ENCODE assay signal across 19 cellular contexts in genomic region chrY:8764184-8764583, GRCh38.
DNase-seq lines count a peak whose midpoint lies in the region; ATAC-seq and TF ChIP-seq lines count a peak whose summit lies in the region.
"Had no signal": no experiment of that assay in that cellular context is flagged by ENCODE, and none has a peak within 500 bp of the region (broad histone marks: within the 10 kb centered on the region; RNA-seq: fewer than 3 reads in every experiment).

No MANE protein-coding gene starts in this region.

- no peaks in the 10 kb centered on the region for H3K36me3 Mint-ChIP-seq in progenitor cell of endocrine pancreas (ENCODE audit: insufficient read depth)
- no peaks in the 10 kb centered on the region for H3K36me3 Mint-ChIP-seq in activated CD4-positive, alpha-beta memory T cell treated with anti-CD3 and anti-CD28 coated beads for 36 hours
- H3K36me3 Mint-ChIP-seq: CD4-positive, alpha-beta memory T cell had no signal

- H3K4me1 Mint-ChIP-seq in progenitor cell of endocrine pancreas (ENCODE audit: low read depth), result no peaks in the 10 kb centered on the region
- H3K4me1 Mint-ChIP-seq in activated CD4-positive, alpha-beta memory T cell treated with anti-CD3 and anti-CD28 coated beads for 36 hours (ENCODE audit: low read depth), result no peaks in the 10 kb centered on the region
- H3K4me1 Mint-ChIP-seq: CD4-positive, alpha-beta memory T cell had no signal

- no peak for DNase-seq in Right ventricle myocardium superior
- no peak for DNase-seq in left ventricle myocardium inferior
- peak; percentile 32 for DNase-seq in cerebellum (ENCODE audit: low spot score)
- DNase-seq in progenitor cell of endocrine pancreas (ENCODE audit: low spot score, unreplicated experiment), result no peak
- no peak for DNase-seq in activated CD4-positive, alpha-beta memory T cell treated with anti-CD3 and anti-CD28 coated beads for 36 hours
- DNase-seq: 8988T; ACHN; AML-193; Calu3; CD4-positive, alpha-beta memory T cell; COR-L47; DMS53; DMS79 treated with DMSO at 0.1 percent for 48 hours; GM23248; H7; HCEC 1CT had no signal

- ATAC-seq in Right ventricle myocardium superior (ENCODE audit: poor library complexity) (peak; percentile 38), HG02759 (IDR thresholded peaks at IDR 0.05; ENCODE audit: unreplicated experiment) (peak; percentile 42), HG03442 (IDR thresholded peaks at IDR 0.05; ENCODE audit: unreplicated experiment) (no peak)
- ATAC-seq: A549 had no signal

- no peaks in the 10 kb centered on the region for H3K27me3 ChIP-seq in left ventricle myocardium inferior (ENCODE audit: low read depth)

- H3K4me3 ChIP-seq in left ventricle myocardium inferior, result no peak overlapping the region
- H3K4me3 ChIP-seq: A549, GM23248 had no signal

- H3K9me3 Mint-ChIP-seq in progenitor cell of endocrine pancreas (ENCODE audit: low read depth), result no peaks in the 10 kb centered on the region
- H3K9me3 Mint-ChIP-seq in activated CD4-positive, alpha-beta memory T cell treated with anti-CD3 and anti-CD28 coated beads for 36 hours, result no peaks in the 10 kb centered on the region
- H3K9me3 Mint-ChIP-seq: CD4-positive, alpha-beta memory T cell had no signal

- H3K4me3 Mint-ChIP-seq in progenitor cell of endocrine pancreas (ENCODE audit: low read depth), result no peak overlapping the region
- no peak overlapping the region for H3K4me3 Mint-ChIP-seq in activated CD4-positive, alpha-beta memory T cell treated with anti-CD3 and anti-CD28 coated beads for 36 hours
- H3K4me3 Mint-ChIP-seq: CD4-positive, alpha-beta memory T cell had no signal

- CTCF ChIA-PET in activated CD4-positive, alpha-beta memory T cell treated with anti-CD3 and anti-CD28 coated beads for 36 hours (lab: Charles Lee), result no interaction called here

- no peaks in the 10 kb centered on the region for H3K4me1 ChIP-seq in left ventricle myocardium inferior
- H3K4me1 ChIP-seq: A549 had no signal

- H3K27me3 Mint-ChIP-seq in progenitor cell of endocrine pancreas, result no peaks in the 10 kb centered on the region
- H3K27me3 Mint-ChIP-seq in activated CD4-positive, alpha-beta memory T cell treated with anti-CD3 and anti-CD28 coated beads for 36 hours, result no peaks in the 10 kb centered on the region
- H3K27me3 Mint-ChIP-seq: CD4-positive, alpha-beta memory T cell had no signal

- intact Hi-C loops in Right ventricle myocardium superior (cut with DNase I), result no loop called here
- intact Hi-C loops in left ventricle myocardium inferior (cut with micrococcal nuclease), result no loop called here
- intact Hi-C loops in activated CD4-positive, alpha-beta memory T cell treated with anti-CD3 and anti-CD28 coated beads for 36 hours (cut with micrococcal nuclease), result no loop called here

- TF ChIP-seq CTCF in left ventricle myocardium inferior (IDR thresholded peaks at IDR 0.05; ENCODE audit: borderline replicate concordance) (no peak), progenitor cell of endocrine pancreas (IDR thresholded peaks at IDR 0.05; ENCODE audit: unreplicated experiment) (no peak)

- POLR2A ChIA-PET in activated CD4-positive, alpha-beta memory T cell treated with anti-CD3 and anti-CD28 coated beads for 36 hours (lab: Charles Lee), result no interaction called here

- H3K27ac Mint-ChIP-seq in progenitor cell of endocrine pancreas, result no peak overlapping the region
- H3K27ac Mint-ChIP-seq in activated CD4-positive, alpha-beta memory T cell treated with anti-CD3 and anti-CD28 coated beads for 36 hours, result no peak overlapping the region
- H3K27ac Mint-ChIP-seq: CD4-positive, alpha-beta memory T cell had no signal

- no peaks in the 10 kb centered on the region for H3K36me3 ChIP-seq in left ventricle myocardium inferior

- no peaks in the 10 kb centered on the region for H3K9me3 ChIP-seq in left ventricle myocardium inferior (replicated peaks)
- H3K9me3 ChIP-seq: A549 had no signal

- no peak overlapping the region for H3K27ac ChIP-seq in left ventricle myocardium inferior (replicated peaks)
- H3K27ac ChIP-seq: A549, GM23248 had no signal
